7 cellular contexts compared by ENCODE assay signal in genomic region chr3:34346656-34347055, GRCh38.
"Had no signal": no experiment of that assay in that cellular context is flagged by ENCODE, and none has a peak within 500 bp of the region (broad histone marks: within the 10 kb centered on the region; RNA-seq: fewer than 3 reads in every experiment).

No MANE protein-coding gene starts in this region.

- H3K4me1 ChIP-seq: HAP-1 had no signal

- H2AFZ ChIP-seq: GM23338 had no signal

- H3K9me3 ChIP-seq: HAP-1 had no signal

- ATAC-seq: GM23338, HCT116, K562 had no signal

- H3K4me2 ChIP-seq: GM23338 had no signal

- H3K4me3 ChIP-seq: GM23338, HAP-1, K562 had no signal

- H3K36me3 ChIP-seq: HAP-1 had no signal

- DNase-seq: H7, IMR-90, KG1 had no signal
